Comparison of ENCODE assay signal across 8 cellular contexts in the genomic region with DNA sequence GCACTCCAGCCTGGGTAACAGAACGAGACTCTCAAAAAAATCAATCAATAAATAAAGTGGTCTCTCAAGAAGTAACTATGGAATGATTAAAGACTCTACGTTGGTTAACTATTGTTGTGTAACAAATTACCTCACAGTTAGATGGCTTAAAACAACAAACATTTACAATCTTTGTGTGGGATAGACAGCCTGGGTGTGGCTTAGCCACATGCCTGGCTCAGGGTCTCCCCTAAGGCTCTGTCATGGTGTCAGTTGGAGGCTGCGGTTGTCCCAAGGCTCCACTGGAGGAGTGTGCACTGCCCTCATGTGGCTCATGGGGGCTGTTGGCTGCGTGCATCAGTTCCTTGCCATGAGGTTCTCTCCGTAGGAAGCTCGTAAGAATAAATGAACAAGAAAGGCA.
A peak's percentile ranks its signal among the peaks of the same experiment; 100 is the strongest.
DNase-seq lines count a peak whose midpoint lies in the region; ATAC-seq and TF ChIP-seq lines count a peak whose summit lies in the region.

No MANE protein-coding gene starts in this region.

- no peaks in the 10 kb centered on the region for H3K79me2 ChIP-seq in PC-3 (ENCODE audit: low read length)

- no peak overlapping the region for H3K4me3 Mint-ChIP-seq in MCF 10A (ENCODE audit: unreplicated experiment)

- H3K27ac Mint-ChIP-seq in MCF 10A (ENCODE audit: low read depth, unreplicated experiment) = no peak overlapping the region

- TF ChIP-seq POLR2A in breast epithelium (IDR thresholded peaks at IDR 0.05) = no peak

- CTCF ChIA-PET in MCF 10A (lab: Yijun Ruan, JAX) (no interaction called here), PC-3 (lab: Charles Lee) (interaction anchor here (0.6 to 0.7 kb wide), 2 partner anchors 23 to 175 kb away, joined by 4 to 5 read pairs; no protein-coding TSS in a partner anchor)

- no peak overlapping the region for H3K27ac ChIP-seq in breast epithelium
- H3K27ac ChIP-seq in PC-3 (ENCODE audit: low read length) = no peak overlapping the region
- no peak overlapping the region for H3K27ac ChIP-seq in upper lobe of right lung

- H3K4me3 ChIP-seq in breast epithelium = no peak overlapping the region
- no peak overlapping the region for H3K4me3 ChIP-seq in PC-3 (ENCODE audit: low read length)
- no peak overlapping the region for H3K4me3 ChIP-seq in upper lobe of right lung

- no peak overlapping the region for H3K9ac ChIP-seq in PC-3 (ENCODE audit: low read length)

- TF ChIP-seq CTCF in MCF 10A (IDR thresholded peaks at IDR 0.05; ENCODE audit: unreplicated experiment) (no peak), breast epithelium (IDR thresholded peaks at IDR 0.05) (no peak), PC-3 (conservative IDR thresholded peaks at IDR 0.05; ENCODE audit: low read depth, low read length) (peak; percentile 64), upper lobe of right lung (IDR thresholded peaks at IDR 0.05) (peak; percentile 20)

- H3K9me3 Mint-ChIP-seq in MCF 10A (ENCODE audit: unreplicated experiment) = no peaks in the 10 kb centered on the region

- H3K9me3 ChIP-seq in breast epithelium (no peaks in the 10 kb centered on the region), PC-3 (ENCODE audit: low read length) (no peaks in the 10 kb centered on the region), upper lobe of right lung (no peaks in the 10 kb centered on the region)

- BruUV-seq in MCF 10A (replicated peaks; lab: Mats Ljungman, UMichigan) (no TSS peak), PC-3 (replicated peaks; lab: Mats Ljungman, UMichigan) (no TSS peak)

- no peaks in the 10 kb centered on the region for H3K36me3 Mint-ChIP-seq in MCF 10A (ENCODE audit: insufficient read depth, unreplicated experiment)

- no peaks in the 10 kb centered on the region for H4K20me1 ChIP-seq in PC-3 (ENCODE audit: low read length)

- H3K4me1 ChIP-seq in breast epithelium = no peaks in the 10 kb centered on the region
- 0 out of 2 replicates have a peak, but pooled peaks cover 4% of the 10 kb centered on the region for H3K4me1 ChIP-seq in PC-3 (ENCODE audit: insufficient read depth, low read length)
- no peaks in the 10 kb centered on the region for H3K4me1 ChIP-seq in upper lobe of right lung

- DNase-seq in MCF 10A (ENCODE audit: unreplicated experiment) (peak; percentile 33), breast epithelium (ENCODE audit: low spot score in 2 of 2) (no peak), PC-3 (peak; percentile 56), left cardiac atrium (no peak), upper lobe of right lung (no peak), NCI-H510A treated with DMSO at 0.1 percent for 48 hours (lab: John Stamatoyannopoulos, UW) (no peak)

- H3K27me3 ChIP-seq in breast epithelium = no peaks in the 10 kb centered on the region
- H3K27me3 ChIP-seq in PC-3 (ENCODE audit: low read length) = no peaks in the 10 kb centered on the region
- no peaks in the 10 kb centered on the region for H3K27me3 ChIP-seq in upper lobe of right lung

- peaks cover 4% of the 10 kb centered on the region for H3K4me1 Mint-ChIP-seq in MCF 10A (ENCODE audit: insufficient read depth, unreplicated experiment)

- H3K27me3 Mint-ChIP-seq in MCF 10A (ENCODE audit: insufficient read depth, unreplicated experiment) = no peaks in the 10 kb centered on the region

- H3K9me2 ChIP-seq in PC-3 (replicated peaks; ENCODE audit: low read length) = no peaks in the 10 kb centered on the region

- ATAC-seq in PC-3 (peak; percentile 74), left cardiac atrium (peak; percentile 53 to 63), upper lobe of right lung (peak; percentile 49), GM18502 (IDR thresholded peaks at IDR 0.05; ENCODE audit: poor library complexity, unreplicated experiment) (no peak), HG03097 (IDR thresholded peaks at IDR 0.05; ENCODE audit: low FRiP score, unreplicated experiment) (no peak)

- POLR2A ChIA-PET in MCF 10A (lab: Yijun Ruan, JAX) (no interaction called here), PC-3 (lab: Charles Lee; ENCODE audit: unreplicated experiment) (no interaction called here)

- H3F3A ChIP-seq in PC-3 (ENCODE audit: low read length, unreplicated experiment) = no peaks in the 10 kb centered on the region

- no peak overlapping the region for H2AFZ ChIP-seq in PC-3 (ENCODE audit: low read length)

- H3K4me2 ChIP-seq in PC-3 (ENCODE audit: low read length) = no peak overlapping the region

- intact Hi-C loops in MCF 10A (cut with micrococcal nuclease) (loop anchor here (10.0 kb wide), 1 partner anchor 176 kb away; no protein-coding TSS in a partner anchor), breast epithelium (cut with DNase I; ENCODE audit: low total_unique reads) (no loop called here), PC-3 (cut with micrococcal nuclease) (loop anchor here (1.0 kb wide), 1 partner anchor 175 kb away; no protein-coding TSS in a partner anchor), left cardiac atrium (cut with DNase I) (no loop called here), upper lobe of right lung (cut with DNase I) (no loop called here)

- no peaks in the 10 kb centered on the region for H3K36me3 ChIP-seq in breast epithelium
- no peaks in the 10 kb centered on the region for H3K36me3 ChIP-seq in PC-3 (ENCODE audit: low read depth, low read length)
- H3K36me3 ChIP-seq in upper lobe of right lung = no peaks in the 10 kb centered on the region

Comparison
In these comparisons a context has a peak if more than half of its experiments do, and no peak if none do; other contexts are left out.
1. DNase-seq: peak in MCF 10A (single experiment) and PC-3 (single experiment); none in breast epithelium (0 of 2), left cardiac atrium (single experiment), upper lobe of right lung (single experiment) and NCI-H510A treated with DMSO at 0.1 percent for 48 hours (single experiment).
2. intact Hi-C loops: an anchor here in MCF 10A (10.0 kb wide) and PC-3 (1.0 kb wide); none called in breast epithelium, left cardiac atrium and upper lobe of right lung.
3. CTCF ChIP-seq: peak in PC-3 (single experiment) and upper lobe of right lung (single experiment); none in MCF 10A (single experiment) and breast epithelium (0 of 3).
4. ATAC-seq: peak in PC-3 (single experiment), left cardiac atrium (2 of 2) and upper lobe of right lung (single experiment); none in GM18502 (single experiment) and HG03097 (single experiment).